1 cellular context compared by ENCODE assay signal in genomic region chr7:95303501-95303900, GRCh38.
TF ChIP-seq lines count a peak whose summit lies in the region.

No MANE protein-coding gene starts in this region.

TF ChIP-seq in HepG2, 621 proteins besides CTCF, POLR2A, EP300 and RAD21:
- TF ChIP-seq SSRP1 (CRISPR knock-in tag; IDR thresholded peaks at IDR 0.05) (no peak), ATRX (CRISPR knock-in tag; IDR thresholded peaks at IDR 0.05; ENCODE audit: borderline replicate concordance) (no peak), GABPB1 (CRISPR knock-in tag; IDR thresholded peaks at IDR 0.05) (no peak), ZNF567 (CRISPR knock-in tag; IDR thresholded peaks at IDR 0.05; ENCODE audit: borderline replicate concordance) (no peak), HNRNPH1 (optimal IDR thresholded peaks at IDR 0.05; ENCODE audit: low read depth, low read length) (no peak), HHEX (CRISPR knock-in tag; IDR thresholded peaks at IDR 0.05) (no peak), TAF15 (IDR thresholded peaks at IDR 0.05; ENCODE audit: low read depth, low read length, poor library complexity, severe bottlenecking) (no peak), CENPX (CRISPR knock-in tag; IDR thresholded peaks at IDR 0.05) (no peak), ZNF557 (CRISPR knock-in tag; IDR thresholded peaks at IDR 0.05) (no peak), ZNF296 (CRISPR knock-in tag; conservative IDR thresholded peaks at IDR 0.05) (no peak), ZNF552 (CRISPR knock-in tag; IDR thresholded peaks at IDR 0.05; ENCODE audit: borderline replicate concordance) (no peak), RFXAP (CRISPR knock-in tag; IDR thresholded peaks at IDR 0.05; ENCODE audit: borderline replicate concordance) (no peak), HINFP (CRISPR knock-in tag; IDR thresholded peaks at IDR 0.05; ENCODE audit: low read depth) (no peak), SIX1 (CRISPR knock-in tag; IDR thresholded peaks at IDR 0.05; ENCODE audit: borderline replicate concordance) (no peak), MXD1 (CRISPR knock-in tag; IDR thresholded peaks at IDR 0.05) (no peak), TARDBP (CRISPR knock-in tag; IDR thresholded peaks at IDR 0.05) (no peak), PAWR (CRISPR knock-in tag; IDR thresholded peaks at IDR 0.05; ENCODE audit: borderline replicate concordance) (no peak)
TF ChIP-seq in HepG2: peak in this region for 0.
